In the genomic region with DNA sequence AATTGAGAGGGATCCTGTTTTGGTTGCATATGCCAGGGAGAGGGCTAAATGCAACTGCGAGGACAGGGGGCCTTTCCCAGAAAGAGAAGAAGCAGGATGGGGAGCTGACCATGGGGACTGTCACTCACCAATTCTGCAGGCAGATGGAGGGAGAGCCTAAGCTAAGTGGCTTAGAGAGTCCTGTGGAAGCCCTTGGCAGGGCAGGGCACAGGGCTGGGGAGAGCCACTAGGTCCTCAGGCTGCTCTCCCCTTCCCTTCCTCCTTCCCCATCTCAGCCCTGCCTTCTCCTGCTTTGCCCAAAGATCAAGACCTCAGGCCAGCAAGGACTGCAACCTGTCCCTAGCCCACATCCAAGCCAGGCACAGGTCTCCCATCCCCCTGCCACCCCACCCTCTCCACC, we compare ENCODE assay signal across 1 cellular context.
TF ChIP-seq lines count a peak whose summit lies in the region.

No MANE protein-coding gene starts in this region.

TF ChIP-seq in GM23338, 12 proteins besides CTCF, POLR2A, EP300 and RAD21 (continued from another document):
- TF ChIP-seq NANOG (IDR thresholded peaks at IDR 0.05; ENCODE audit: borderline replicate concordance) = no peak
- TF ChIP-seq, protein P1, sequence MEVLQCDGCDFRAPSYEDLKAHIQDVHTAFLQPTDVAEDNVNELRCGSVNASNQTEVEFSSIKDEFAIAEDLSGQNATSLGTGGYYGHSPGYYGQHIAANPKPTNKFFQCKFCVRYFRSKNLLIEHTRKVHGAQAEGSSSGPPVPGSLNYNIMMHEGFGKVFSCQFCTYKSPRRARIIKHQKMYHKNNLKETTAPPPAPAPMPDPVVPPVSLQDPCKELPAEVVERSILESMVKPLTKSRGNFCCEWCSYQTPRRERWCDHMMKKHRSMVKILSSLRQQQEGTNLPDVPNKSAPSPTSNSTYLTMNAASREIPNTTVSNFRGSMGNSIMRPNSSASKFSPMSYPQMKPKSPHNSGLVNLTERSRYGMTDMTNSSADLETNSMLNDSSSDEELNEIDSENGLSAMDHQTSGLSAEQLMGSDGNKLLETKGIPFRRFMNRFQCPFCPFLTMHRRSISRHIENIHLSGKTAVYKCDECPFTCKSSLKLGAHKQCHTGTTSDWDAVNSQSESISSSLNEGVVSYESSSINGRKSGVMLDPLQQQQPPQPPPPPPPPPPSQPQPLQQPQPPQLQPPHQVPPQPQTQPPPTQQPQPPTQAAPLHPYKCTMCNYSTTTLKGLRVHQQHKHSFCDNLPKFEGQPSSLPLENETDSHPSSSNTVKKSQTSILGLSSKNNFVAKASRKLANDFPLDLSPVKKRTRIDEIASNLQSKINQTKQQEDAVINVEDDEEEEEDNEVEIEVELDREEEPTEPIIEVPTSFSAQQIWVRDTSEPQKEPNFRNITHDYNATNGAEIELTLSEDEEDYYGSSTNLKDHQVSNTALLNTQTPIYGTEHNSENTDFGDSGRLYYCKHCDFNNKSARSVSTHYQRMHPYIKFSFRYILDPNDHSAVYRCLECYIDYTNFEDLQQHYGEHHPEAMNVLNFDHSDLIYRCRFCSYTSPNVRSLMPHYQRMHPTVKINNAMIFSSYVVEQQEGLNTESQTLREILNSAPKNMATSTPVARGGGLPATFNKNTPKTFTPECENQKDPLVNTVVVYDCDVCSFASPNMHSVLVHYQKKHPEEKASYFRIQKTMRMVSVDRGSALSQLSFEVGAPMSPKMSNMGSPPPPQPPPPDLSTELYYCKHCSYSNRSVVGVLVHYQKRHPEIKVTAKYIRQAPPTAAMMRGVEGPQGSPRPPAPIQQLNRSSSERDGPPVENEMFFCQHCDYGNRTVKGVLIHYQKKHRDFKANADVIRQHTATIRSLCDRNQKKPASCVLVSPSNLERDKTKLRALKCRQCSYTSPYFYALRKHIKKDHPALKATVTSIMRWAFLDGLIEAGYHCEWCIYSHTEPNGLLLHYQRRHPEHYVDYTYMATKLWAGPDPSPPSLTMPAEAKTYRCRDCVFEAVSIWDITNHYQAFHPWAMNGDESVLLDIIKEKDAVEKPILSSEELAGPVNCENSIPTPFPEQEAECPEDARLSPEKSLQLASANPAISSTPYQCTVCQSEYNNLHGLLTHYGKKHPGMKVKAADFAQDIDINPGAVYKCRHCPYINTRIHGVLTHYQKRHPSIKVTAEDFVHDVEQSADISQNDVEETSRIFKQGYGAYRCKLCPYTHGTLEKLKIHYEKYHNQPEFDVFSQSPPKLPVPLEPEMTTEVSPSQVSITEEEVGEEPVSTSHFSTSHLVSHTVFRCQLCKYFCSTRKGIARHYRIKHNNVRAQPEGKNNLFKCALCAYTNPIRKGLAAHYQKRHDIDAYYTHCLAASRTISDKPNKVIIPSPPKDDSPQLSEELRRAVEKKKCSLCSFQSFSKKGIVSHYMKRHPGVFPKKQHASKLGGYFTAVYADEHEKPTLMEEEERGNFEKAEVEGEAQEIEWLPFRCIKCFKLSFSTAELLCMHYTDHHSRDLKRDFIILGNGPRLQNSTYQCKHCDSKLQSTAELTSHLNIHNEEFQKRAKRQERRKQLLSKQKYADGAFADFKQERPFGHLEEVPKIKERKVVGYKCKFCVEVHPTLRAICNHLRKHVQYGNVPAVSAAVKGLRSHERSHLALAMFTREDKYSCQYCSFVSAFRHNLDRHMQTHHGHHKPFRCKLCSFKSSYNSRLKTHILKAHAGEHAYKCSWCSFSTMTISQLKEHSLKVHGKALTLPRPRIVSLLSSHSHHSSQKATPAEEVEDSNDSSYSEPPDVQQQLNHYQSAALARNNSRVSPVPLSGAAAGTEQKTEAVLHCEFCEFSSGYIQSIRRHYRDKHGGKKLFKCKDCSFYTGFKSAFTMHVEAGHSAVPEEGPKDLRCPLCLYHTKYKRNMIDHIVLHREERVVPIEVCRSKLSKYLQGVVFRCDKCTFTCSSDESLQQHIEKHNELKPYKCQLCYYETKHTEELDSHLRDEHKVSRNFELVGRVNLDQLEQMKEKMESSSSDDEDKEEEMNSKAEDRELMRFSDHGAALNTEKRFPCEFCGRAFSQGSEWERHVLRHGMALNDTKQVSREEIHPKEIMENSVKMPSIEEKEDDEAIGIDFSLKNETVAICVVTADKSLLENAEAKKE (CRISPR knock-in tag; IDR thresholded peaks at IDR 0.05) = no peak
- no peak for TF ChIP-seq CREB1 (CRISPR knock-in tag; IDR thresholded peaks at IDR 0.05; ENCODE audit: low read depth)
TF ChIP-seq in GM23338: peak in this region for 0.
